In the genomic region with DNA sequence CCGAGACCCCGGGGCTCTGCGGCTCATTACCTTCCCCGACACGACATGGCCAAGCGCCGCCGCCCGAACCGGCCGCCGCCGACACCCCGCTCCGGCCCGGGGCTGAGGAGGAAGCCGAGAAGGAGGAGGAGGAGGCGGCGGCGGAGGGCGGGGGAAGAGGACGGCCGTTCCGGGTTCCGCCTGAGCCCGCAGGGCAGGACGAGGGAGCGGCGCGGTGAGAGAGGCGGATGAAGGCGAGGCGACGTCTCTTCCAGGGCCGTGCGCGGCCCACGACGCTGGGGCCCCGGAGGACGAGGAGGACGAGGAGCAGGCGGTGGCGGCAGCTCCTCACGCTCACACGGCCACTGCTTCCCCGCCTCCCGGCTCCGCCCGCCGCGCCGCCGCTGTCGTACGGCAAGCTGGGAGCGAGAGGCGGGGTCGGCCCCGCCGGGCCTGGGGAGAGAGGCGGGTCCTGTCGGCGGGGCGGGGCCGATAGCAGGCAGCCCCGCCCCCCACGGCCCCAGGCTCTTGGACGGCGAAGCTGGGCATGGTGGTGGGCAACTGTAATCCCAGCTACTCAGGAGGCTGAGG, we compare ENCODE assay signal across 1 cellular context.
TF ChIP-seq lines count a peak whose summit lies in the region.
"Not testable (repeated sequence)": the region's sequence is repeated elsewhere in the genome, so short reads cannot be mapped to it uniquely, and the experiment has no call there.

No MANE protein-coding gene starts in this region.

TF ChIP-seq in K562, 482 proteins besides CTCF, POLR2A, EP300 and RAD21 (continued from another document):
- TF ChIP-seq OTX1 (CRISPR knock-in tag; IDR thresholded peaks at IDR 0.05) (0 out of 2 replicates have a peak, but pooled peaks have one; percentile 25), HMGN3 (IDR thresholded peaks at IDR 0.05; ENCODE audit: borderline replicate concordance, extremely low read depth, insufficient read length, low read depth, low read length) (peak; percentile 53), FOXP1 (CRISPR knock-in tag; IDR thresholded peaks at IDR 0.05) (peak; percentile 69; the same call in 1 of the 2 replicates), ZBTB17 (CRISPR knock-in tag; IDR thresholded peaks at IDR 0.05) (peak; percentile 42; the same call in 1 of the 2 replicates), GABPB1 (CRISPR knock-in tag; IDR thresholded peaks at IDR 0.05) (peak; percentile 54), TAF1 (IDR thresholded peaks at IDR 0.05; ENCODE audit: control insufficient read depth, extremely low read depth, insufficient read depth, low read length, severe bottlenecking) (peak; percentile 54), KDM5B (IDR thresholded peaks at IDR 0.05; ENCODE audit: insufficient replicate concordance, low read depth, low read length) (peak; percentile 67), CTBP1 (IDR thresholded peaks at IDR 0.05; ENCODE audit: borderline replicate concordance) (peak; percentile 69), TOE1 (IDR thresholded peaks at IDR 0.05; ENCODE audit: borderline replicate concordance) (0 out of 2 replicates have a peak, but pooled peaks have one; percentile 26), MYC (IDR thresholded peaks at IDR 0.05; ENCODE audit: low read depth, low read length) (0 out of 2 replicates have a peak, but pooled peaks have one; percentile 34), PML (IDR thresholded peaks at IDR 0.05; ENCODE audit: low read length) (peak; percentile 44; the same call in 1 of the 2 replicates), POLR2AphosphoS5 (IDR thresholded peaks at IDR 0.05; ENCODE audit: control insufficient read depth, insufficient read depth, low read depth, low read length) (peak; percentile 41; the same call in 1 of the 2 replicates), L3MBTL2 (IDR thresholded peaks at IDR 0.05) (0 out of 2 replicates have a peak, but pooled peaks have one; percentile 22), CAMTA2 (CRISPR knock-in tag; conservative IDR thresholded peaks at IDR 0.05) (0 out of 2 replicates have a peak, but pooled peaks have one; percentile 73), SIN3A (IDR thresholded peaks at IDR 0.05; ENCODE audit: borderline replicate concordance in 2 of 2, control insufficient read depth in 1 of 2, low read depth in 2 of 2, low read length in 2 of 2) (peak in 1 of 2 experiments; percentile 52; a peak in 1 of 4 replicates), MTA3 (IDR thresholded peaks at IDR 0.05; ENCODE audit: borderline replicate concordance) (peak; percentile 42; the same call in 1 of the 2 replicates), ZBTB1 (CRISPR knock-in tag; IDR thresholded peaks at IDR 0.05; ENCODE audit: borderline replicate concordance, low read depth) (peak; percentile 53; the same call in 1 of the 2 replicates), EGR1 (conservative IDR thresholded peaks at IDR 0.05) (0 out of 2 replicates have a peak, but pooled peaks have one; percentile 28), NRF1 (conservative IDR thresholded peaks at IDR 0.05 in 1 of 2, IDR thresholded peaks at IDR 0.05 in 1 of 2) (peak; percentile 57 to 65; a peak in 3 of 4 replicates), HNRNPLL (IDR thresholded peaks at IDR 0.05; ENCODE audit: low read depth, low read length, poor library complexity, severe bottlenecking) (peak; percentile 68), POLR2G (IDR thresholded peaks at IDR 0.05; ENCODE audit: low read depth, low read length) (peak; percentile 91), SUPT5H (IDR thresholded peaks at IDR 0.05) (peak; percentile 75), SIN3B (IDR thresholded peaks at IDR 0.05; ENCODE audit: low read depth) (peak; percentile 22; the same call in 1 of the 2 replicates)
- TF ChIP-seq, protein P1, sequence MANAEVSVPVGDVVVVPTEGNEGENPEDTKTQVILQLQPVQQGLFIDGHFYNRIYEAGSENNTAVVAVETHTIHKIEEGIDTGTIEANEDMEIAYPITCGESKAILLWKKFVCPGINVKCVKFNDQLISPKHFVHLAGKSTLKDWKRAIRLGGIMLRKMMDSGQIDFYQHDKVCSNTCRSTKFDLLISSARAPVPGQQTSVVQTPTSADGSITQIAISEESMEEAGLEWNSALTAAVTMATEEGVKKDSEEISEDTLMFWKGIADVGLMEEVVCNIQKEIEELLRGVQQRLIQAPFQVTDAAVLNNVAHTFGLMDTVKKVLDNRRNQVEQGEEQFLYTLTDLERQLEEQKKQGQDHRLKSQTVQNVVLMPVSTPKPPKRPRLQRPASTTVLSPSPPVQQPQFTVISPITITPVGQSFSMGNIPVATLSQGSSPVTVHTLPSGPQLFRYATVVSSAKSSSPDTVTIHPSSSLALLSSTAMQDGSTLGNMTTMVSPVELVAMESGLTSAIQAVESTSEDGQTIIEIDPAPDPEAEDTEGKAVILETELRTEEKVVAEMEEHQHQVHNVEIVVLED (CRISPR knock-in tag; IDR thresholded peaks at IDR 0.05), result peak; percentile 40; the same call in 1 of the 2 replicates
- TF ChIP-seq TOE1, MYC (CRISPR knock-in tag; IDR thresholded peaks at IDR 0.05; ENCODE audit: borderline replicate concordance, low read depth): not testable (repeated sequence)
- TF ChIP-seq, protein P2, sequence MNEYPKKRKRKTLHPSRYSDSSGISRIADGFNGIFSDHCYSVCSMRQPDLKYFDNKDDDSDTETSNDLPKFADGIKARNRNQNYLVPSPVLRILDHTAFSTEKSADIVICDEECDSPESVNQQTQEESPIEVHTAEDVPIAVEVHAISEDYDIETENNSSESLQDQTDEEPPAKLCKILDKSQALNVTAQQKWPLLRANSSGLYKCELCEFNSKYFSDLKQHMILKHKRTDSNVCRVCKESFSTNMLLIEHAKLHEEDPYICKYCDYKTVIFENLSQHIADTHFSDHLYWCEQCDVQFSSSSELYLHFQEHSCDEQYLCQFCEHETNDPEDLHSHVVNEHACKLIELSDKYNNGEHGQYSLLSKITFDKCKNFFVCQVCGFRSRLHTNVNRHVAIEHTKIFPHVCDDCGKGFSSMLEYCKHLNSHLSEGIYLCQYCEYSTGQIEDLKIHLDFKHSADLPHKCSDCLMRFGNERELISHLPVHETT (CRISPR knock-in tag; conservative IDR thresholded peaks at IDR 0.05 in 1 of 2, IDR thresholded peaks at IDR 0.05 in 1 of 2), result peak in 1 of 2 experiments; percentile 54; a peak in 1 of 4 replicates
- TF ChIP-seq, protein P3, sequence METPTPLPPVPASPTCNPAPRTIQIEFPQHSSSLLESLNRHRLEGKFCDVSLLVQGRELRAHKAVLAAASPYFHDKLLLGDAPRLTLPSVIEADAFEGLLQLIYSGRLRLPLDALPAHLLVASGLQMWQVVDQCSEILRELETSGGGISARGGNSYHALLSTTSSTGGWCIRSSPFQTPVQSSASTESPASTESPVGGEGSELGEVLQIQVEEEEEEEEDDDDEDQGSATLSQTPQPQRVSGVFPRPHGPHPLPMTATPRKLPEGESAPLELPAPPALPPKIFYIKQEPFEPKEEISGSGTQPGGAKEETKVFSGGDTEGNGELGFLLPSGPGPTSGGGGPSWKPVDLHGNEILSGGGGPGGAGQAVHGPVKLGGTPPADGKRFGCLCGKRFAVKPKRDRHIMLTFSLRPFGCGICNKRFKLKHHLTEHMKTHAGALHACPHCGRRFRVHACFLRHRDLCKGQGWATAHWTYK (CRISPR knock-in tag; IDR thresholded peaks at IDR 0.05), result peak; percentile 57; the same call in 1 of the 2 replicates
- TF ChIP-seq, protein P4, sequence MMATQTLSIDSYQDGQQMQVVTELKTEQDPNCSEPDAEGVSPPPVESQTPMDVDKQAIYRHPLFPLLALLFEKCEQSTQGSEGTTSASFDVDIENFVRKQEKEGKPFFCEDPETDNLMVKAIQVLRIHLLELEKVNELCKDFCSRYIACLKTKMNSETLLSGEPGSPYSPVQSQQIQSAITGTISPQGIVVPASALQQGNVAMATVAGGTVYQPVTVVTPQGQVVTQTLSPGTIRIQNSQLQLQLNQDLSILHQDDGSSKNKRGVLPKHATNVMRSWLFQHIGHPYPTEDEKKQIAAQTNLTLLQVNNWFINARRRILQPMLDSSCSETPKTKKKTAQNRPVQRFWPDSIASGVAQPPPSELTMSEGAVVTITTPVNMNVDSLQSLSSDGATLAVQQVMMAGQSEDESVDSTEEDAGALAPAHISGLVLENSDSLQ (IDR thresholded peaks at IDR 0.05), result peak; percentile 42; the same call in 1 of the 2 replicates
- TF ChIP-seq, protein P5, sequence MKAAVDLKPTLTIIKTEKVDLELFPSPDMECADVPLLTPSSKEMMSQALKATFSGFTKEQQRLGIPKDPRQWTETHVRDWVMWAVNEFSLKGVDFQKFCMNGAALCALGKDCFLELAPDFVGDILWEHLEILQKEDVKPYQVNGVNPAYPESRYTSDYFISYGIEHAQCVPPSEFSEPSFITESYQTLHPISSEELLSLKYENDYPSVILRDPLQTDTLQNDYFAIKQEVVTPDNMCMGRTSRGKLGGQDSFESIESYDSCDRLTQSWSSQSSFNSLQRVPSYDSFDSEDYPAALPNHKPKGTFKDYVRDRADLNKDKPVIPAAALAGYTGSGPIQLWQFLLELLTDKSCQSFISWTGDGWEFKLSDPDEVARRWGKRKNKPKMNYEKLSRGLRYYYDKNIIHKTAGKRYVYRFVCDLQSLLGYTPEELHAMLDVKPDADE (conservative IDR thresholded peaks at IDR 0.05; ENCODE audit: control insufficient read depth, low read depth, low read length), result 0 out of 2 replicates have a peak, but pooled peaks have one; percentile 20
